ENCODE assay signal across 1 cellular context in the genomic region with DNA sequence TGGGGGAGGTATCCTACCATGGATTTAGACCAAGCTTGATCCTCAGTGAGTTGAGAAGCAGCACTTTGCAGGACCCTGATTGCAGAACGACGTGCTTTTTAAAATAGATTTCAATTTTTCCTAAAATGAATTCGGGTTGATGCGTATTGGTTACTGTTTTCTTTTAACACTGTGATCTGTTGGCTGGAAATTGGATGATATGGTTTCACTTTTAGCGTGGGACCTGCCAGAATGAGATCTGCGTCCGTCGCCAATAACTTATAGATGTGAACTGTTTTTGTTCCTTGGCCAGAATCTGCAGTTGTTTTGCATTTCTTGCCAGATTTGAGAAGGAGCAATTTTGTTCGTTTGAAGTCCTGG.
TF ChIP-seq lines count a peak whose summit lies in the region.

No MANE protein-coding gene starts in this region.

TF ChIP-seq in SK-N-SH treated with all-trans-retinoic acid at 6 μM for 48 hours, 23 proteins besides CTCF, POLR2A, EP300 and RAD21 (continued from another document):
- TF ChIP-seq, protein P1, sequence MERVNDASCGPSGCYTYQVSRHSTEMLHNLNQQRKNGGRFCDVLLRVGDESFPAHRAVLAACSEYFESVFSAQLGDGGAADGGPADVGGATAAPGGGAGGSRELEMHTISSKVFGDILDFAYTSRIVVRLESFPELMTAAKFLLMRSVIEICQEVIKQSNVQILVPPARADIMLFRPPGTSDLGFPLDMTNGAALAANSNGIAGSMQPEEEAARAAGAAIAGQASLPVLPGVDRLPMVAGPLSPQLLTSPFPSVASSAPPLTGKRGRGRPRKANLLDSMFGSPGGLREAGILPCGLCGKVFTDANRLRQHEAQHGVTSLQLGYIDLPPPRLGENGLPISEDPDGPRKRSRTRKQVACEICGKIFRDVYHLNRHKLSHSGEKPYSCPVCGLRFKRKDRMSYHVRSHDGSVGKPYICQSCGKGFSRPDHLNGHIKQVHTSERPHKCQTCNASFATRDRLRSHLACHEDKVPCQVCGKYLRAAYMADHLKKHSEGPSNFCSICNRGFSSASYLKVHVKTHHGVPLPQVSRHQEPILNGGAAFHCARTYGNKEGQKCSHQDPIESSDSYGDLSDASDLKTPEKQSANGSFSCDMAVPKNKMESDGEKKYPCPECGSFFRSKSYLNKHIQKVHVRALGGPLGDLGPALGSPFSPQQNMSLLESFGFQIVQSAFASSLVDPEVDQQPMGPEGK (CRISPR knock-in tag; IDR thresholded peaks at IDR 0.05; ENCODE audit: borderline replicate concordance), result no peak
- TF ChIP-seq, protein P2, sequence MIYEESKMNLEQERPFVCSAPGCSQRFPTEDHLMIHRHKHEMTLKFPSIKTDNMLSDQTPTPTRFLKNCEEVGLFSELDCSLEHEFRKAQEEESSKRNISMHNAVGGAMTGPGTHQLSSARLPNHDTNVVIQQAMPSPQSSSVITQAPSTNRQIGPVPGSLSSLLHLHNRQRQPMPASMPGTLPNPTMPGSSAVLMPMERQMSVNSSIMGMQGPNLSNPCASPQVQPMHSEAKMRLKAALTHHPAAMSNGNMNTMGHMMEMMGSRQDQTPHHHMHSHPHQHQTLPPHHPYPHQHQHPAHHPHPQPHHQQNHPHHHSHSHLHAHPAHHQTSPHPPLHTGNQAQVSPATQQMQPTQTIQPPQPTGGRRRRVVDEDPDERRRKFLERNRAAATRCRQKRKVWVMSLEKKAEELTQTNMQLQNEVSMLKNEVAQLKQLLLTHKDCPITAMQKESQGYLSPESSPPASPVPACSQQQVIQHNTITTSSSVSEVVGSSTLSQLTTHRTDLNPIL (CRISPR knock-in tag; IDR thresholded peaks at IDR 0.05; ENCODE audit: low read depth), result no peak
- no peak for TF ChIP-seq ZFP3 (CRISPR knock-in tag; IDR thresholded peaks at IDR 0.05)
